8 cellular contexts compared by ENCODE assay signal in the genomic region with DNA sequence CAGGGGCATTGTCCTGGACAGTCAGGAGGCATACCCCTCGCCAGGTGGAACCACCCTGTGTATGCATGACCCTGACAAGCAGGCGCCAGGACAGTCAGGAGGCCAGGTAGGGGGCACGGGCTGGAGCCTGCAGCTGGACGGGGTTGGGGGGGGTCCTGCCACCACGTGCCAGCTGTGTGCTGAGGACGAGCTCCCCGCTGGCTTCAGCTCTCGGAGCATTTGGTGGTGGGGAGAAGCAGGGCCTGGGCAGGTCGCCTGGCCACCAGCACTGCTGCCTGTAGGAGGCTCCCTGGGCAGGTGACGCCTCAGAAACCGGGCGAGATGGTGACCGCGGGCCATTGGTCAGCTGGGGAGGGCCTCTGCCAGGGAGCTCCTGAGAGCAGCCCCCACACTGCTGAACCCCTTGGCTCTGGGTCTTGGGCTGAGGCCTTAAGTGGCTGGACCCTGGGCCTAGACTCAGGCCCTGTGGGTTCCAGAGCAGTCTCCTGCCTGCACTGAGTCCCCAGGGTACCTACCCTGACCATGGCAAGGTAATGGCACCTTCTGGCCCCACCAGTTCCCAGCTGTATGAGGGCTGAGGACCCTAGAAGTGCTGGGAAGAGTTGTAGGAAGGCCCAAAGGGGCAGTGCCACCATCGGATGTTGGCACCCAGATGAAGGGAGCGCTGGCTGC. TPM values are rescaled to one million over a fixed set of nuclear protein-coding genes. Genes with fewer than 3 reads are reported as not detected.
A peak's percentile ranks its signal among the peaks of the same experiment; 100 is the strongest.
DNase-seq lines count a peak whose midpoint lies in the region; FAIRE-seq and TF ChIP-seq lines count a peak whose summit lies in the region.

No MANE protein-coding gene starts in this region.

- peak overlapping the region; percentile 15 for H3K9ac ChIP-seq in endothelial cell of umbilical vein (replicated peaks; ENCODE audit: extremely low read depth, insufficient read depth, low read length)

- H3K9me3 ChIP-seq in Caco-2 (no peaks in the 10 kb centered on the region), endothelial cell of umbilical vein (replicated peaks; ENCODE audit: control insufficient read depth, insufficient read depth, low read length) (no peaks in the 10 kb centered on the region), osteoblast (ENCODE audit: low read depth, low read length) (no peaks in the 10 kb centered on the region)

- FAIRE-seq in endothelial cell of umbilical vein (lab: Jason Lieb, UNC): peak; percentile 26

- H3K4me3 Mint-ChIP-seq in Caco-2 (ENCODE audit: unreplicated experiment): peak overlapping the region; percentile 85

- H4K20me1 ChIP-seq in endothelial cell of umbilical vein (replicated peaks; ENCODE audit: control insufficient read depth, extremely low read depth, insufficient read depth, low read length) (no peaks in the 10 kb centered on the region), osteoblast (ENCODE audit: insufficient read depth, low read length) (peaks cover 36% of the 10 kb centered on the region)

- H3K9me1 ChIP-seq in endothelial cell of umbilical vein (replicated peaks; ENCODE audit: control insufficient read depth, extremely low read depth, insufficient read depth, low read length): no peaks in the 10 kb centered on the region

- H3K36me3 Mint-ChIP-seq in Caco-2 (ENCODE audit: insufficient read depth, unreplicated experiment): peaks cover 82% of the 10 kb centered on the region

- dilution Hi-C loops in endothelial cell of umbilical vein (cut with MboI; ENCODE audit: extremely low pct_ligation_motif_present, low sequenced_read_pairs): no loop called here

- H3K27ac ChIP-seq in endothelial cell of umbilical vein (ENCODE audit: insufficient read depth, low read depth, low read length) (peak overlapping the region; percentile 37), osteoblast (ENCODE audit: low read depth, low read length) (peak overlapping the region; percentile 86), RWPE1 (no peak overlapping the region; the same call in 1 of the 2 replicates)

- CTCF ChIA-PET in Caco-2 (lab: Charles Lee): interaction anchor here (0.6 to 3.1 kb wide), 6 partner anchors 9 to 159 kb away, joined by 3 to 15 read pairs (median 4); no protein-coding TSS in a partner anchor
- CTCF ChIA-PET in endothelial cell of umbilical vein (lab: Charles Lee): interaction anchor here (1.0 to 2.4 kb wide), 11 partner anchors 9 to 86 kb away, joined by 3 to 16 read pairs (median 3); partner anchors contain the start of gene GID8
- CTCF ChIA-PET in RWPE1 (lab: Yijun Ruan, JAX): interaction anchor here (0.5 to 1.0 kb wide), 7 partner anchors 13 to 224 kb away, joined by 3 to 8 read pairs (median 3); no protein-coding TSS in a partner anchor

- H3K9me3 Mint-ChIP-seq in Caco-2 (ENCODE audit: unreplicated experiment): peaks cover 9% of the 10 kb centered on the region

- H3K4me3 ChIP-seq in Caco-2 (ENCODE audit: low read depth, low read length): peak overlapping the region; percentile 60
- H3K4me3 ChIP-seq in Jurkat, Clone E6-1 (ENCODE audit: low read length): peak overlapping the region; percentile 15
- peak overlapping the region; percentile 45 to 60 (median 48) for H3K4me3 ChIP-seq in endothelial cell of umbilical vein (replicated peaks in 1 of 3; ENCODE audit: insufficient read depth in 1 of 3, low read depth in 1 of 3, low read length in 3 of 3)
- H3K4me3 ChIP-seq in osteoblast (ENCODE audit: insufficient read depth, low read length): peak overlapping the region; percentile 78

- H2AFZ ChIP-seq in endothelial cell of umbilical vein (ENCODE audit: low read depth, low read length): peak overlapping the region; percentile 56
- peak overlapping the region; percentile 45 for H2AFZ ChIP-seq in osteoblast (ENCODE audit: low read length)

- no peaks in the 10 kb centered on the region for H3K27me3 Mint-ChIP-seq in Caco-2 (ENCODE audit: insufficient read depth, unreplicated experiment)

- no peak for TF ChIP-seq POLR2A in endothelial cell of umbilical vein (IDR thresholded peaks at IDR 0.05; ENCODE audit: low read depth, low read length)

- H3K27me3 ChIP-seq in Caco-2 (replicated peaks; ENCODE audit: control insufficient read depth, insufficient read depth, low read length) (no peaks in the 10 kb centered on the region), endothelial cell of umbilical vein (ENCODE audit: control insufficient read depth in 2 of 2, insufficient read depth in 2 of 2, low read length in 2 of 2) (no peaks in the 10 kb centered on the region), osteoblast (ENCODE audit: insufficient read depth, low read length) (no peaks in the 10 kb centered on the region)

- BruUV-seq in Caco-2 (replicated peaks; lab: Mats Ljungman, UMichigan) (no TSS peak), endothelial cell of umbilical vein (replicated peaks; lab: Mats Ljungman, UMichigan) (TSS peak; percentile 18)

- TF ChIP-seq CTCF in Caco-2 (IDR thresholded peaks at IDR 0.05; ENCODE audit: insufficient read depth in 1 of 2, low read depth in 1 of 2, low read length in 1 of 2, severe bottlenecking in 1 of 2, unreplicated experiment in 1 of 2): peak; percentile 2 to 23
- TF ChIP-seq CTCF in endothelial cell of umbilical vein (IDR thresholded peaks at IDR 0.05; ENCODE audit: extremely low read depth in 1 of 2, insufficient read depth in 1 of 2, low read depth in 1 of 2, low read length in 2 of 2): no peak
- TF ChIP-seq CTCF in osteoblast (IDR thresholded peaks at IDR 0.05; ENCODE audit: extremely low read depth, low read depth, low read length): no peak
- TF ChIP-seq CTCF in RWPE1 (conservative IDR thresholded peaks at IDR 0.05; ENCODE audit: low read depth): no peak

- POLR2A ChIA-PET in Caco-2 (lab: Charles Lee) (interaction anchor here (0.5 to 2.5 kb wide), 5 partner anchors 15 to 585 kb away, joined by 3 to 26 read pairs (median 4); partner anchors contain the start of genes GID8 and TCFL5), endothelial cell of umbilical vein (lab: Charles Lee) (interaction anchor here (0.6 to 0.8 kb wide), 2 partner anchors 49 to 571 kb away, joined by 4 read pairs; no protein-coding TSS in a partner anchor), RWPE1 (lab: Yijun Ruan, JAX; ENCODE audit: low non-redundant PET) (no interaction called here)

- H3K36me3 ChIP-seq in Caco-2 (ENCODE audit: control insufficient read depth, insufficient read depth, low read length) (peaks cover 12% of the 10 kb centered on the region), endothelial cell of umbilical vein (ENCODE audit: control insufficient read depth in 2 of 2, extremely low read depth in 1 of 2, insufficient read depth in 2 of 2, low read length in 2 of 2) (peaks cover 0 to 11% of the 10 kb centered on the region in 2 experiments), osteoblast (ENCODE audit: insufficient read depth, low read length) (peaks cover 42% of the 10 kb centered on the region)

- peaks cover 35% of the 10 kb centered on the region for H3K4me1 Mint-ChIP-seq in Caco-2 (ENCODE audit: low read depth, unreplicated experiment)

- peak overlapping the region; percentile 93 for H3K27ac Mint-ChIP-seq in Caco-2 (ENCODE audit: unreplicated experiment)

- H3K4me2 ChIP-seq in endothelial cell of umbilical vein (ENCODE audit: insufficient read depth, low read length) (peak overlapping the region; percentile 88), osteoblast (ENCODE audit: insufficient read depth, low read length) (peak overlapping the region; percentile 93)

- DNase-seq in Caco-2 (peak in 1 of 2 experiments; percentile 59), endothelial cell of umbilical vein (ENCODE audit: low read depth, low spot score) (peak; percentile 8), osteoblast (ENCODE audit: insufficient read length, low spot score, missing footprints) (peak; percentile 90), medulla oblongata (ENCODE audit: extremely low spot score) (no peak), NCI-H2196 treated with DMSO at 0.1 percent for 48 hours (lab: John Stamatoyannopoulos, UW; ENCODE audit: unreplicated experiment) (no peak), RWPE1 (ENCODE audit: low spot score) (no peak)
- no peak for DNase-seq in Jurkat, Clone E6-1 (ENCODE audit: low read depth, low spot score)
- no peak for DNase-seq in activated CD4-positive, CD25-positive, alpha-beta regulatory T cell (lab: John Stamatoyannopoulos, UW)

- H3K4me1 ChIP-seq in Caco-2 (peaks cover 45% of the 10 kb centered on the region), endothelial cell of umbilical vein (ENCODE audit: control insufficient read depth, extremely low read depth, insufficient read depth, low read length) (peaks cover 20% of the 10 kb centered on the region), osteoblast (ENCODE audit: insufficient read depth, low read length) (peaks cover 21% of the 10 kb centered on the region)

- H3K79me2 ChIP-seq in endothelial cell of umbilical vein (ENCODE audit: control insufficient read depth, insufficient read depth, low read length): peaks cover 33% of the 10 kb centered on the region
- peaks cover 57% of the 10 kb centered on the region for H3K79me2 ChIP-seq in osteoblast (ENCODE audit: insufficient read depth, low read length)

- intact Hi-C loops in Caco-2 (cut with micrococcal nuclease; ENCODE audit: unreplicated experiment): loop anchor here (2.0 kb wide), 1 partner anchor 19 kb away; no protein-coding TSS in a partner anchor
- intact Hi-C loops in endothelial cell of umbilical vein (cut with micrococcal nuclease): no loop called here

RNA-seq across cellular contexts. Expression of gene SLC17A9, which starts 0.8 kb away (rescaled TPM):
- total RNA-seq in Caco-2 (2022) (64.7 and 77.4 TPM in 2 replicates), endothelial cell of umbilical vein (44.5 and 49.4 TPM in 2 replicates), osteoblast (5.6 and 6.5 TPM in 2 replicates)
- polyA plus RNA-seq in Jurkat, Clone E6-1 (2012; ENCODE audit: insufficient read depth, insufficient read length): 3.1 TPM
- 38.2 and 48.3 TPM in 2 replicates for polyA plus RNA-seq in endothelial cell of umbilical vein
- 9.6 and 15.4 TPM in 2 replicates for polyA plus RNA-seq in endothelial cell of umbilical vein (2011; cell fraction: cytosol; rRNA removed)
- polyA plus RNA-seq in endothelial cell of umbilical vein (2011; cell fraction: nucleus; rRNA removed): 182 and 237 TPM in 2 replicates
- 22.2 and 38.9 TPM in 2 replicates for polyA plus RNA-seq in endothelial cell of umbilical vein (2012)
- 10.8 and 19.6 TPM in 2 replicates for polyA minus RNA-seq in endothelial cell of umbilical vein
- polyA minus RNA-seq in endothelial cell of umbilical vein (2011; cell fraction: cytosol; rRNA and poly(A)+ RNA removed): not detected
- 26.9 and 30.8 TPM in 2 replicates for polyA minus RNA-seq in endothelial cell of umbilical vein (2011; cell fraction: nucleus; rRNA and poly(A)+ RNA removed)

RNA-seq across cellular contexts. Expression of gene GID8, which starts 15.4 kb away (rescaled TPM):
- 129 and 133 TPM in 2 replicates for total RNA-seq in Caco-2 (2022)
- 23.3 TPM for polyA plus RNA-seq in Jurkat, Clone E6-1 (2012; ENCODE audit: insufficient read depth, insufficient read length)
- 31.4 and 34.6 TPM in 2 replicates for total RNA-seq in endothelial cell of umbilical vein
- 20.6 and 25.3 TPM in 2 replicates for polyA plus RNA-seq in endothelial cell of umbilical vein
- 25.6 and 27.1 TPM in 2 replicates for polyA plus RNA-seq in endothelial cell of umbilical vein (2011; cell fraction: cytosol; rRNA removed)
- polyA plus RNA-seq in endothelial cell of umbilical vein (2011; cell fraction: nucleus; rRNA removed): 18.7 and 21.7 TPM in 2 replicates
- polyA plus RNA-seq in endothelial cell of umbilical vein (2012): 28.2 and 28.9 TPM in 2 replicates
- polyA minus RNA-seq in endothelial cell of umbilical vein: 29.6 and 31.1 TPM in 2 replicates
- polyA minus RNA-seq in endothelial cell of umbilical vein (2011; cell fraction: cytosol; rRNA and poly(A)+ RNA removed): 13.2 TPM
- 12.6 and 13.0 TPM in 2 replicates for polyA minus RNA-seq in endothelial cell of umbilical vein (2011; cell fraction: nucleus; rRNA and poly(A)+ RNA removed)
- total RNA-seq in osteoblast: 34.4 and 37.1 TPM in 2 replicates

RNA-seq across cellular contexts. Expression of gene DIDO1, which starts 27.0 kb away (rescaled TPM):
- 120 and 122 TPM in 2 replicates for total RNA-seq in Caco-2 (2022)
- 58.1 TPM for polyA plus RNA-seq in Jurkat, Clone E6-1 (2012; ENCODE audit: insufficient read depth, insufficient read length)
- total RNA-seq in endothelial cell of umbilical vein: 46.6 and 51.2 TPM in 2 replicates
- 20.7 and 22.1 TPM in 2 replicates for polyA plus RNA-seq in endothelial cell of umbilical vein
- 14.2 and 14.6 TPM in 2 replicates for polyA plus RNA-seq in endothelial cell of umbilical vein (2011; cell fraction: cytosol; rRNA removed)
- polyA plus RNA-seq in endothelial cell of umbilical vein (2011; cell fraction: nucleus; rRNA removed): 82.8 and 101 TPM in 2 replicates
- 22.4 and 23.8 TPM in 2 replicates for polyA plus RNA-seq in endothelial cell of umbilical vein (2012)
- polyA minus RNA-seq in endothelial cell of umbilical vein: 42.9 and 45.1 TPM in 2 replicates
- 12.6 TPM for polyA minus RNA-seq in endothelial cell of umbilical vein (2011; cell fraction: cytosol; rRNA and poly(A)+ RNA removed)
- polyA minus RNA-seq in endothelial cell of umbilical vein (2011; cell fraction: nucleus; rRNA and poly(A)+ RNA removed): 61.9 and 66.0 TPM in 2 replicates
- 44.8 and 46.3 TPM in 2 replicates for total RNA-seq in osteoblast

RNA-seq across cellular contexts. Expression of gene BHLHE23, which starts 53.5 kb away (rescaled TPM):
- total RNA-seq in Caco-2 (2022) (0.49 and 0.95 TPM in 2 replicates), endothelial cell of umbilical vein (not detected in 2 replicates), osteoblast (not detected in 2 replicates)
- 2.4 TPM for polyA plus RNA-seq in Jurkat, Clone E6-1 (2012; ENCODE audit: insufficient read depth, insufficient read length)
- polyA plus RNA-seq in endothelial cell of umbilical vein: not detected in 2 replicates
- polyA plus RNA-seq in endothelial cell of umbilical vein (2011; cell fraction: cytosol; rRNA removed): not detected in 2 replicates
- not detected in 2 replicates for polyA plus RNA-seq in endothelial cell of umbilical vein (2011; cell fraction: nucleus; rRNA removed)
- polyA plus RNA-seq in endothelial cell of umbilical vein (2012): not detected in 2 replicates
- polyA minus RNA-seq in endothelial cell of umbilical vein: not detected in 2 replicates
- polyA minus RNA-seq in endothelial cell of umbilical vein (2011; cell fraction: cytosol; rRNA and poly(A)+ RNA removed): not detected
- not detected in 2 replicates for polyA minus RNA-seq in endothelial cell of umbilical vein (2011; cell fraction: nucleus; rRNA and poly(A)+ RNA removed)

Comparison
In these comparisons a context has a peak if more than half of its experiments do, and no peak if none do; other contexts are left out.
1. DNase-seq: peak in endothelial cell of umbilical vein (single experiment) and osteoblast (single experiment); none in Jurkat, Clone E6-1 (single experiment), medulla oblongata (single experiment), activated CD4-positive, CD25-positive, alpha-beta regulatory T cell (0 of 4), NCI-H2196 treated with DMSO at 0.1 percent for 48 hours (single experiment) and RWPE1 (single experiment).
2. H3K4me3 ChIP-seq: peak in every context shown above with its lines; median percentile 78 in osteoblast; 60 in Caco-2; 48 in endothelial cell of umbilical vein; 15 in Jurkat, Clone E6-1.
3. CTCF ChIP-seq: peak in Caco-2 (2 of 2); none in endothelial cell of umbilical vein (0 of 2), osteoblast (single experiment) and RWPE1 (single experiment).